1 cellular context compared by ENCODE assay signal in the genomic region with DNA sequence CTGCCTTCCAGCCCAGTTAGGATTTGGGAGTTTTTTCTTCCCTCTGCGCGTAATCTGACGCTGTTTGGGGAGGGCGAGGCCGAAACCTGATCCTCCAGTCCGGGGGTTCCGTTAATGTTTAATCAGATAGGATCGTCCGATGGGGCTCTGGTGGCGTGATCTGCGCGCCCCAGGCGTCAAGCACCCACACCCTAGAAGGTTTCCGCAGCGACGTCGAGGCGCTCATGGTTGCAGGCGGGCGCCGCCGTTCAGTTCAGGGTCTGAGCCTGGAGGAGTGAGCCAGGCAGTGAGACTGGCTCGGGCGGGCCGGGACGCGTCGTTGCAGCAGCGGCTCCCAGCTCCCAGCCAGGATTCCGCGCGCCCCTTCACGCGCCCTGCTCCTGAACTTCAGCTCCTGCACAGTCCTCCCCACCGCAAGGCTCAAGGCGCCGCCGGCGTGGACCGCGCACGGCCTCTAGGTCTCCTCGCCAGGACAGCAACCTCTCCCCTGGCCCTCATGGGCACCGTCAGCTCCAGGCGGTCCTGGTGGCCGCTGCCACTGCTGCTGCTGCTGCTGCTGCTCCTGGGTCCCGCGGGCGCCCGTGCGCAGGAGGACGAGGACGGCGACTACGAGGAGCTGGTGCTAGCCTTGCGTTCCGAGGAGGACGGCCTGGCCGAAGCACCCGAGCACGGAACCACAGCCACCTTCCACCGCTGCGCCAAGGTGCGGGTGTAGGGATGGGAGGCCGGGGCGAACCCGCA.
TF ChIP-seq lines count a peak whose summit lies in the region.

Gene PCSK9, plus strand, starts transcription at position 207 of the 741 bp plus-strand sequence. Its CDS starts 290 bp downstream, at position 497.

TF ChIP-seq in HepG2, 621 proteins besides CTCF, POLR2A, EP300 and RAD21 (continued from another document and continues in another):
- TF ChIP-seq, protein P1, sequence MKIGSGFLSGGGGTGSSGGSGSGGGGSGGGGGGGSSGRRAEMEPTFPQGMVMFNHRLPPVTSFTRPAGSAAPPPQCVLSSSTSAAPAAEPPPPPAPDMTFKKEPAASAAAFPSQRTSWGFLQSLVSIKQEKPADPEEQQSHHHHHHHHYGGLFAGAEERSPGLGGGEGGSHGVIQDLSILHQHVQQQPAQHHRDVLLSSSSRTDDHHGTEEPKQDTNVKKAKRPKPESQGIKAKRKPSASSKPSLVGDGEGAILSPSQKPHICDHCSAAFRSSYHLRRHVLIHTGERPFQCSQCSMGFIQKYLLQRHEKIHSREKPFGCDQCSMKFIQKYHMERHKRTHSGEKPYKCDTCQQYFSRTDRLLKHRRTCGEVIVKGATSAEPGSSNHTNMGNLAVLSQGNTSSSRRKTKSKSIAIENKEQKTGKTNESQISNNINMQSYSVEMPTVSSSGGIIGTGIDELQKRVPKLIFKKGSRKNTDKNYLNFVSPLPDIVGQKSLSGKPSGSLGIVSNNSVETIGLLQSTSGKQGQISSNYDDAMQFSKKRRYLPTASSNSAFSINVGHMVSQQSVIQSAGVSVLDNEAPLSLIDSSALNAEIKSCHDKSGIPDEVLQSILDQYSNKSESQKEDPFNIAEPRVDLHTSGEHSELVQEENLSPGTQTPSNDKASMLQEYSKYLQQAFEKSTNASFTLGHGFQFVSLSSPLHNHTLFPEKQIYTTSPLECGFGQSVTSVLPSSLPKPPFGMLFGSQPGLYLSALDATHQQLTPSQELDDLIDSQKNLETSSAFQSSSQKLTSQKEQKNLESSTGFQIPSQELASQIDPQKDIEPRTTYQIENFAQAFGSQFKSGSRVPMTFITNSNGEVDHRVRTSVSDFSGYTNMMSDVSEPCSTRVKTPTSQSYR (CRISPR knock-in tag; IDR thresholded peaks at IDR 0.05; ENCODE audit: borderline replicate concordance): no peak
- no peak for TF ChIP-seq HHEX (CRISPR knock-in tag; IDR thresholded peaks at IDR 0.05)
- TF ChIP-seq SP1 (IDR thresholded peaks at IDR 0.05): no peak
- no peak for TF ChIP-seq SP1 (CRISPR knock-in tag; IDR thresholded peaks at IDR 0.05)
- peak; percentile 76 for TF ChIP-seq FOXP4 (CRISPR knock-in tag; IDR thresholded peaks at IDR 0.05)
- peak; percentile 88; the same call in 1 of the 2 replicates for TF ChIP-seq ZNF772 (CRISPR knock-in tag; IDR thresholded peaks at IDR 0.05)
- no peak for TF ChIP-seq PAWR (CRISPR knock-in tag; IDR thresholded peaks at IDR 0.05; ENCODE audit: borderline replicate concordance)
- TF ChIP-seq E2F5 (CRISPR knock-in tag; conservative IDR thresholded peaks at IDR 0.05): no peak
- TF ChIP-seq KDM5B (CRISPR knock-in tag; IDR thresholded peaks at IDR 0.05; ENCODE audit: borderline replicate concordance): peak; percentile 98
- no peak for TF ChIP-seq ZNF234 (CRISPR knock-in tag; conservative IDR thresholded peaks at IDR 0.05)
- peak; percentile 90; the same call in 1 of the 2 replicates for TF ChIP-seq ZSCAN5A (CRISPR knock-in tag; IDR thresholded peaks at IDR 0.05; ENCODE audit: borderline replicate concordance)
- TF ChIP-seq IKZF1 (IDR thresholded peaks at IDR 0.05): no peak
- no peak for TF ChIP-seq AKNA (CRISPR knock-in tag; IDR thresholded peaks at IDR 0.05; ENCODE audit: borderline replicate concordance)
- TF ChIP-seq, protein P2, sequence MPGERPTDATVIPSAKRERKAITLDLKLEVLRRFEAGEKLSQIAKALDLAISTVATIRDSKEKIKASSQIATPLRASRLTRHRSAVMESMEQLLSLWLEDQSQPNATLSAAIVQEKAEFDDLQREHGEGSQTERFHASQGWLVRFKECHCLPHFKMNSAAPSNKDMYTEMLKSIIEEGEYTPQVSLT (CRISPR knock-in tag; IDR thresholded peaks at IDR 0.05; ENCODE audit: borderline replicate concordance, low read depth): no peak
- TF ChIP-seq, protein P3, sequence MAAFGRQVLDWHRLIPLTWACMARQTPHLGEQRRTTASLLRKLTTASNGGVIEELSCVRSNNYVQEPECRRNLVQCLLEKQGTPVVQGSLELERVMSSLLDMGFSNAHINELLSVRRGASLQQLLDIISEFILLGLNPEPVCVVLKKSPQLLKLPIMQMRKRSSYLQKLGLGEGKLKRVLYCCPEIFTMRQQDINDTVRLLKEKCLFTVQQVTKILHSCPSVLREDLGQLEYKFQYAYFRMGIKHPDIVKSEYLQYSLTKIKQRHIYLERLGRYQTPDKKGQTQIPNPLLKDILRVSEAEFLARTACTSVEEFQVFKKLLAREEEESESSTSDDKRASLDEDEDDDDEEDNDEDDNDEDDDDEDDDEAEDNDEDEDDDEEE (CRISPR knock-in tag; IDR thresholded peaks at IDR 0.05): peak; percentile 74
- no peak for TF ChIP-seq RBAK (CRISPR knock-in tag; IDR thresholded peaks at IDR 0.05)
- no peak for TF ChIP-seq JDP2 (CRISPR knock-in tag; IDR thresholded peaks at IDR 0.05; ENCODE audit: borderline replicate concordance)
- no peak for TF ChIP-seq YEATS2 (CRISPR knock-in tag; IDR thresholded peaks at IDR 0.05; ENCODE audit: borderline replicate concordance)
- peak; percentile 32; the same call in 1 of the 2 replicates for TF ChIP-seq ETV5 (CRISPR knock-in tag; IDR thresholded peaks at IDR 0.05; ENCODE audit: borderline replicate concordance)
- peak; percentile 96 for TF ChIP-seq SRY (CRISPR knock-in tag; IDR thresholded peaks at IDR 0.05)
- TF ChIP-seq RBM22 (optimal IDR thresholded peaks at IDR 0.05; ENCODE audit: low read length): no peak
- peak; percentile 84 for TF ChIP-seq ZNF574 (CRISPR knock-in tag; IDR thresholded peaks at IDR 0.05)
- TF ChIP-seq ZNF773 (CRISPR knock-in tag; IDR thresholded peaks at IDR 0.05; ENCODE audit: borderline replicate concordance): peak; percentile 93
- TF ChIP-seq SRSF4 (IDR thresholded peaks at IDR 0.05; ENCODE audit: low read depth, low read length, poor library complexity, severe bottlenecking): no peak
- TF ChIP-seq TFE3 (CRISPR knock-in tag; IDR thresholded peaks at IDR 0.05): peak; percentile 83
- TF ChIP-seq RFX1 (IDR thresholded peaks at IDR 0.05): no peak
- TF ChIP-seq, protein P4, sequence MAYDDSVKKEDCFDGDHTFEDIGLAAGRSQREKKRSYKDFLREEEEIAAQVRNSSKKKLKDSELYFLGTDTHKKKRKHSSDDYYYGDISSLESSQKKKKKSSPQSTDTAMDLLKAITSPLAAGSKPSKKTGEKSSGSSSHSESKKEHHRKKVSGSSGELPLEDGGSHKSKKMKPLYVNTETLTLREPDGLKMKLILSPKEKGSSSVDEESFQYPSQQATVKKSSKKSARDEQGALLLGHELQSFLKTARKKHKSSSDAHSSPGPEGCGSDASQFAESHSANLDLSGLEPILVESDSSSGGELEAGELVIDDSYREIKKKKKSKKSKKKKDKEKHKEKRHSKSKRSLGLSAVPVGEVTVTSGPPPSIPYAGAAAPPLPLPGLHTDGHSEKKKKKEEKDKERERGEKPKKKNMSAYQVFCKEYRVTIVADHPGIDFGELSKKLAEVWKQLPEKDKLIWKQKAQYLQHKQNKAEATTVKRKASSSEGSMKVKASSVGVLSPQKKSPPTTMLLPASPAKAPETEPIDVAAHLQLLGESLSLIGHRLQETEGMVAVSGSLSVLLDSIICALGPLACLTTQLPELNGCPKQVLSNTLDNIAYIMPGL (CRISPR knock-in tag; IDR thresholded peaks at IDR 0.05; ENCODE audit: borderline replicate concordance in 1 of 2, low read depth in 1 of 2): peak; percentile 68 to 86
- TF ChIP-seq KLF9 (CRISPR knock-in tag; IDR thresholded peaks at IDR 0.05; ENCODE audit: low read depth): no peak
- TF ChIP-seq NCOA1 (CRISPR knock-in tag; IDR thresholded peaks at IDR 0.05): no peak; the same call in 1 of the 2 replicates
- TF ChIP-seq KLF13 (CRISPR knock-in tag; IDR thresholded peaks at IDR 0.05): no peak
- TF ChIP-seq, protein P5, sequence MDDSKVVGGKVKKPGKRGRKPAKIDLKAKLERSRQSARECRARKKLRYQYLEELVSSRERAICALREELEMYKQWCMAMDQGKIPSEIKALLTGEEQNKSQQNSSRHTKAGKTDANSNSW (CRISPR knock-in tag; IDR thresholded peaks at IDR 0.05; ENCODE audit: borderline replicate concordance): peak; percentile 69; the same call in 1 of the 2 replicates
- TF ChIP-seq SMC3 (IDR thresholded peaks at IDR 0.05; ENCODE audit: low read length): no peak
- peak; percentile 65; the same call in 1 of the 2 replicates for TF ChIP-seq ZC3H13 (CRISPR knock-in tag; IDR thresholded peaks at IDR 0.05)
